19 cellular contexts compared by ENCODE assay signal in the genomic region with DNA sequence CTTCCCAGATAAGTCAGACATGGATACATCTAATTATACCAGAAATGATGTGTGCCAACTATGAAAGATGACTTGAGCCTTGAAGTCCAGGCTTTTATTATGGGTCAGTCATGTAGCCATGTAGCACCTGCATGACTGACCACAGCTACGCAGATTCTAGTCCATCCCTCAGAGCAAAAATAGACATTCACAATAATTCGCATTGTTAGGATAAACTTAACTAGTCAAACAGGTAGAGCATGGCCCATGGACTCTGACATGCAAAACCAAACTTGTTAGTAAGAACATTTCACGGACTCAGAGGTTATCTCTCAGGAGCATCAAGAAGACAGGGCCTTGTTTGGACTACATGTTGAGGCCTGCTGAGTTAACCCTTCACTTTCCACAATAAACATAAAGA.
DNase-seq lines count a peak whose midpoint lies in the region; ATAC-seq, FAIRE-seq and TF ChIP-seq lines count a peak whose summit lies in the region.
"Had no signal": no experiment of that assay in that cellular context is flagged by ENCODE, and none has a peak within 500 bp of the region (broad histone marks: within the 10 kb centered on the region; RNA-seq: fewer than 3 reads in every experiment).

No MANE protein-coding gene starts in this region.

- no peaks in the 10 kb centered on the region for H3K36me3 ChIP-seq in bronchial epithelial cell (ENCODE audit: control insufficient read depth, insufficient read depth, low read length)
- H3K36me3 ChIP-seq in trophoblast cell (ENCODE audit: control insufficient read depth in 1 of 2, insufficient read depth in 2 of 2, low read length in 2 of 2) = no peaks in the 10 kb centered on the region
- H3K36me3 ChIP-seq: BLaER1 treated with 17β-estradiol and CSF1 and Interleukin-3, amounts not matched to agents 10 nM and 100 nM had no signal

- H3K4me3 ChIP-seq in bronchial epithelial cell (ENCODE audit: low read depth, low read length) (no peak overlapping the region), trophoblast cell (ENCODE audit: low read depth, low read length) (no peak overlapping the region)
- H3K4me3 ChIP-seq: BLaER1 treated with 17β-estradiol and CSF1 and Interleukin-3, amounts not matched to agents 10 nM and 100 nM had no signal

- H4K91ac ChIP-seq in trophoblast cell (ENCODE audit: low read depth, low read length) = no peak overlapping the region

- H3K23ac ChIP-seq in trophoblast cell (ENCODE audit: low read length) = no peak overlapping the region

- H3K14ac ChIP-seq in trophoblast cell (ENCODE audit: low read length) = no peak overlapping the region

- no peaks in the 10 kb centered on the region for H3K4me1 ChIP-seq in trophoblast cell (ENCODE audit: control insufficient read depth in 1 of 2, insufficient read depth in 2 of 2, low read length in 2 of 2)
- H3K4me1 ChIP-seq: BLaER1 treated with 17β-estradiol and CSF1 and Interleukin-3, amounts not matched to agents 10 nM and 100 nM had no signal

- no peak overlapping the region for H3K4me2 ChIP-seq in trophoblast cell (ENCODE audit: low read length)
- H3K4me2 ChIP-seq: BLaER1 treated with 17β-estradiol and CSF1 and Interleukin-3, amounts not matched to agents 10 nM and 100 nM had no signal

- H3K4me3 Mint-ChIP-seq in activated naive CD8-positive, alpha-beta T cell treated with anti-CD3 and anti-CD28 coated beads, Interleukin-2, amount 50 U/mL, for 24 hours = no peak overlapping the region
- H3K4me3 Mint-ChIP-seq: CD4-positive, CD25-positive, alpha-beta regulatory T cell had no signal

- no peaks in the 10 kb centered on the region for H3K79me1 ChIP-seq in trophoblast cell (ENCODE audit: low read length)

- no peak overlapping the region for H3K27ac Mint-ChIP-seq in activated naive CD8-positive, alpha-beta T cell treated with anti-CD3 and anti-CD28 coated beads, Interleukin-2, amount 50 U/mL, for 24 hours
- H3K27ac Mint-ChIP-seq: CD4-positive, CD25-positive, alpha-beta regulatory T cell had no signal

- H3K27me3 ChIP-seq in bronchial epithelial cell (ENCODE audit: control insufficient read depth, insufficient read depth, low read length) = no peaks in the 10 kb centered on the region
- H3K27me3 ChIP-seq in trophoblast cell (ENCODE audit: insufficient read depth, low read length) = no peaks in the 10 kb centered on the region

- H2BK120ac ChIP-seq in trophoblast cell (ENCODE audit: insufficient read depth, low read length, poor library complexity) = no peak overlapping the region

- no peak overlapping the region for H2BK12ac ChIP-seq in trophoblast cell (ENCODE audit: low read length)

- no peak overlapping the region for H3K9ac ChIP-seq in trophoblast cell (ENCODE audit: low read length)
- H3K9ac ChIP-seq: BLaER1 treated with 17β-estradiol and CSF1 and Interleukin-3, amounts not matched to agents 10 nM and 100 nM had no signal

- no peaks in the 10 kb centered on the region for H3K79me2 ChIP-seq in trophoblast cell (ENCODE audit: control insufficient read depth, insufficient read depth, low read length, poor library complexity)

- no peak overlapping the region for H2AFZ ChIP-seq in trophoblast cell (ENCODE audit: insufficient read depth, low read length, poor library complexity)

- no peak overlapping the region for H3K4ac ChIP-seq in trophoblast cell (ENCODE audit: low read depth, low read length)

- peak overlapping the region; percentile 88 for H3K27ac ChIP-seq in trophoblast cell (ENCODE audit: low read depth, low read length)
- H3K27ac ChIP-seq: BLaER1 treated with 17β-estradiol and CSF1 and Interleukin-3, amounts not matched to agents 10 nM and 100 nM had no signal

- FAIRE-seq in bronchial epithelial cell (lab: Jason Lieb, UNC) = no peak
- FAIRE-seq: G401.6, GM12891, H1 had no signal

- H3K36me3 Mint-ChIP-seq in activated naive CD8-positive, alpha-beta T cell treated with anti-CD3 and anti-CD28 coated beads, Interleukin-2, amount 50 U/mL, for 24 hours (ENCODE audit: low read depth) = no peaks in the 10 kb centered on the region
- H3K36me3 Mint-ChIP-seq: CD4-positive, CD25-positive, alpha-beta regulatory T cell had no signal

- no peak overlapping the region for H2BK5ac ChIP-seq in trophoblast cell (ENCODE audit: low read depth, low read length, poor library complexity)

- no peaks in the 10 kb centered on the region for H3K27me3 Mint-ChIP-seq in activated naive CD8-positive, alpha-beta T cell treated with anti-CD3 and anti-CD28 coated beads, Interleukin-2, amount 50 U/mL, for 24 hours
- H3K27me3 Mint-ChIP-seq: CD4-positive, CD25-positive, alpha-beta regulatory T cell had no signal

- H3K4me1 Mint-ChIP-seq in activated naive CD8-positive, alpha-beta T cell treated with anti-CD3 and anti-CD28 coated beads, Interleukin-2, amount 50 U/mL, for 24 hours = no peaks in the 10 kb centered on the region
- H3K4me1 Mint-ChIP-seq: CD4-positive, CD25-positive, alpha-beta regulatory T cell had no signal

- no CpG with 5 or more reads among the region's 3 CpGs for WGBS in trophoblast cell (ENCODE audit: extremely low coverage, insufficient coverage, insufficient read length)

- H4K12ac ChIP-seq in trophoblast cell (ENCODE audit: low read depth, low read length) = no peak overlapping the region

- H3K9me3 ChIP-seq in trophoblast cell (ENCODE audit: insufficient read depth, low read depth, low read length) = no peaks in the 10 kb centered on the region

- no peak overlapping the region for H4K8ac ChIP-seq in trophoblast cell (ENCODE audit: low read depth, low read length)

- no peak overlapping the region for H2AK5ac ChIP-seq in trophoblast cell (ENCODE audit: low read length)

- ATAC-seq in GM18511 (IDR thresholded peaks at IDR 0.05; ENCODE audit: unreplicated experiment) = no peak
- no peak for ATAC-seq in activated naive CD8-positive, alpha-beta T cell treated with anti-CD3 and anti-CD28 coated beads, Interleukin-2, amount 50 U/mL, for 24 hours

- no peak for TF ChIP-seq CTCF in bronchial epithelial cell (IDR thresholded peaks at IDR 0.05; ENCODE audit: insufficient read depth, low read length, severe bottlenecking)

- no peak overlapping the region for H3K18ac ChIP-seq in trophoblast cell (ENCODE audit: low read length)

- H3K9me3 Mint-ChIP-seq in activated naive CD8-positive, alpha-beta T cell treated with anti-CD3 and anti-CD28 coated beads, Interleukin-2, amount 50 U/mL, for 24 hours = no peaks in the 10 kb centered on the region

- DNase-seq in SIG-M5 treated with dmso at 0.1 percent for 504 hours (lab: John Stamatoyannopoulos, UW; ENCODE audit: unreplicated experiment) = peak; percentile 1
- no peak for DNase-seq in SIG-M5 (lab: John Stamatoyannopoulos, UW)
- peak; percentile 12 for DNase-seq in NCI-H526 treated with DMSO at 0.1 percent for 48 hours (lab: John Stamatoyannopoulos, UW)
- peak; percentile 62 for DNase-seq in bronchial epithelial cell (ENCODE audit: low read depth)
- peak; percentile 70 to 88 for DNase-seq in trophoblast cell
- DNase-seq in activated naive CD8-positive, alpha-beta T cell treated with anti-CD3 and anti-CD28 coated beads, Interleukin-2, amount 50 U/mL, for 24 hours = no peak
- DNase-seq in SKM-1 (lab: John Stamatoyannopoulos, UW; ENCODE audit: unreplicated experiment) = no peak
- DNase-seq: 8988T; ACHN; CD4-positive, CD25-positive, alpha-beta regulatory T cell; DMS 273 treated with DMSO at 0.1 percent for 48 hours; DMS79 treated with DMSO at 0.1 percent for 48 hours; EL; HCEC 1CT had no signal

Comparison
In these comparisons a context has a peak if more than half of its experiments do, and no peak if none do; other contexts are left out.
1. DNase-seq: peak in SIG-M5 treated with dmso at 0.1 percent for 504 hours (single experiment), NCI-H526 treated with DMSO at 0.1 percent for 48 hours (single experiment), bronchial epithelial cell (single experiment) and trophoblast cell (2 of 2); none in SIG-M5 (single experiment), activated naive CD8-positive, alpha-beta T cell treated with anti-CD3 and anti-CD28 coated beads, Interleukin-2, amount 50 U/mL, for 24 hours (single experiment) and SKM-1 (single experiment).